Comparison of ENCODE assay signal across 18 cellular contexts in genomic region chr22:48393041-48393370, GRCh38.
"Had no signal": no experiment of that assay in that cellular context is flagged by ENCODE, and none has a peak within 500 bp of the region (broad histone marks: within the 10 kb centered on the region; RNA-seq: fewer than 3 reads in every experiment).

No MANE protein-coding gene starts in this region.

- DNase-seq: activated CD4-positive, alpha-beta T cell treated with anti-CD3 and anti-CD28 coated beads, Interleukin-2, amount 50 U/mL, for 48 hours; foreskin melanocyte; glutamatergic neuron; hypothalamus; islet precursor cell; left colon; midbrain; psoas muscle; right lobe of liver; small intestine; stimulated activated CD4-positive, alpha-beta T cell treated with anti-CD3 and anti-CD28 coated beads, Interleukin-4, amount 100 ng/mL, for 1 hour; stimulated activated naive CD8-positive, alpha-beta T cell treated with anti-CD3 and anti-CD28 coated beads, Interleukin-15, amount 100 ng/mL, for 72 hours; T-helper 2 cell; trophoblast cell had no signal

- FAIRE-seq: bronchial epithelial cell, small intestine had no signal

- H3K36me3 ChIP-seq: neural progenitor cell, ovary, right lobe of liver, suprapubic skin had no signal

- H3K4me3 ChIP-seq: neural progenitor cell, ovary, psoas muscle, right lobe of liver, suprapubic skin had no signal

- H3K9me3 ChIP-seq: ovary, psoas muscle, right lobe of liver, suprapubic skin had no signal

- H3K27me3 ChIP-seq: neural progenitor cell, ovary, right lobe of liver had no signal

- ATAC-seq: left colon; psoas muscle; right lobe of liver; stimulated activated naive CD8-positive, alpha-beta T cell treated with anti-CD3 and anti-CD28 coated beads, Interleukin-15, amount 100 ng/mL, for 72 hours had no signal
